Comparison of ENCODE assay signal across 8 cellular contexts in the genomic region with DNA sequence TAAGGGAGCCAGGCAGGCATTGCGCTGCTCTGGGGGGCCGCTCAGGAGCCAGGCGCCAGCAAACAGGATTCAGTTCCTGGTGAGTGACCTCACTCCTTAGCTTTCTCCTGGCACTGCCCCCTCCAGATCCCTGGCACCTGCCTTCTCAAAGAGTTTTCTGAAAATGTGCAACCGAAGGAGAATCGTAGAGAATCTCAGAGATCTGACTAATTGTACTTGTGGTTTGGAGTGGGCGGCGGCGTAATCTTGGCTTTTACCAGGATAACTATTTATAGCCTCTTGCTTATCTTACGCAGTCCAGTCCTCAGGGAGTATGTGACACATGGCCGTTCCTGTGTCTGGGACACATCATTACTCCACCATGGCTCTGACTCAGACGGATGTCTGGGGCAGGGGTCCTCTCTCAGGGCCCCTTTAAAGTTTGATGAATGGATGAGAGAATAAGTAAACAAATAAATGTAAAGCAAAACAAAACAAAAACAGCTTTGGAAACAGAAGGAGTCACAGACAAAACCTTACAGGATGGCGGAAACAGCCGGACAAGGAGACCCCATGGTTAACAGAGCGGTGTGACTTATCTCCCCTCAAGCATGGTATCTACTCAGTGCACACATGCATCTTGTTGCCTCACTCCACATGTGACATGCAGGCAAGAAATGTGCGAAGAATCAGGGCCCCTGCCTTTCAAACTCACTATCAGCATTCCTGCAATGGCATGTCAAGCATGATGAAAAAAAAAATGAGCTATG.
DNase-seq lines count a peak whose midpoint lies in the region; ATAC-seq and TF ChIP-seq lines count a peak whose summit lies in the region.

No MANE protein-coding gene starts in this region.

- DNase-seq in activated T-cell treated with anti-CD3 and anti-CD28 coated beads, Interleukin-2, amount 50 U/mL, for 4 hours, result no peak
- DNase-seq in activated T-cell treated with anti-CD3 and anti-CD28 coated beads, Interleukin-2, amount 50 U/mL, for 1 hour, result no peak
- DNase-seq in SJSA1 (ENCODE audit: low read depth in 1 of 2, low spot score in 2 of 2) (peak; percentile 92 to 94), foreskin keratinocyte (peak; percentile 37 to 65), smooth muscle cell (lab: John Stamatoyannopoulos, UW; ENCODE audit: unreplicated experiment) (no peak)
- DNase-seq in activated CD8-positive, alpha-beta memory T cell treated with anti-CD3 and anti-CD28 coated beads, Interleukin-2, amount 50 U/mL, for 4 hours, result no peak

- H3K27ac ChIP-seq in SJSA1 (peak overlapping the region; percentile 91), foreskin keratinocyte (no peak overlapping the region), smooth muscle cell (ENCODE audit: low read depth) (peak overlapping the region; percentile 99)

- peak overlapping the region; percentile 92 for H3K9ac ChIP-seq in smooth muscle cell (ENCODE audit: low read depth)

- peaks cover 63% of the 10 kb centered on the region for H3K4me1 ChIP-seq in SJSA1 (replicated peaks)
- no peaks in the 10 kb centered on the region for H3K4me1 ChIP-seq in foreskin keratinocyte
- peaks cover 30% of the 10 kb centered on the region for H3K4me1 ChIP-seq in smooth muscle cell (ENCODE audit: low read depth)

- H3K79me2 ChIP-seq in smooth muscle cell (ENCODE audit: low read depth), result peaks cover 66% of the 10 kb centered on the region

- peaks cover 10% of the 10 kb centered on the region for H3K4me1 Mint-ChIP-seq in activated T-cell treated with anti-CD3 and anti-CD28 coated beads, Interleukin-2, amount 50 U/mL, for 4 hours (ENCODE audit: low read depth)

- peaks cover 16% of the 10 kb centered on the region for H3F3A ChIP-seq in smooth muscle cell (ENCODE audit: low read depth)

- peak; percentile 44 to 69 for ATAC-seq in activated T-cell treated with anti-CD3 and anti-CD28 coated beads, Interleukin-2, amount 50 U/mL, for 4 hours
- peak; percentile 55 for ATAC-seq in foreskin keratinocyte
- ATAC-seq in GM21717 (IDR thresholded peaks at IDR 0.05; ENCODE audit: unreplicated experiment), result no peak
- no peak for ATAC-seq in GM18873 (IDR thresholded peaks at IDR 0.05; ENCODE audit: low FRiP score, unreplicated experiment)

- peak overlapping the region; percentile 74 for H3K4me2 ChIP-seq in smooth muscle cell

- no peaks in the 10 kb centered on the region for H3K36me3 Mint-ChIP-seq in activated T-cell treated with anti-CD3 and anti-CD28 coated beads, Interleukin-2, amount 50 U/mL, for 4 hours (ENCODE audit: insufficient read depth)

- WGBS in smooth muscle cell (ENCODE audit: low lambda C conversion rate), result 14% methylated on average over 15 of the region's 15 CpGs

- no peak overlapping the region for H2AFZ ChIP-seq in smooth muscle cell (ENCODE audit: low read depth)

- H4K20me1 ChIP-seq in smooth muscle cell (ENCODE audit: low read depth), result peaks cover 12% of the 10 kb centered on the region

- H3K9me3 ChIP-seq in SJSA1 (replicated peaks), result no peaks in the 10 kb centered on the region
- no peaks in the 10 kb centered on the region for H3K9me3 ChIP-seq in smooth muscle cell (replicated peaks; ENCODE audit: low read depth)

- H3K27me3 Mint-ChIP-seq in activated T-cell treated with anti-CD3 and anti-CD28 coated beads, Interleukin-2, amount 50 U/mL, for 4 hours (ENCODE audit: low read depth), result no peaks in the 10 kb centered on the region

- H3K9me3 Mint-ChIP-seq in activated T-cell treated with anti-CD3 and anti-CD28 coated beads, Interleukin-2, amount 50 U/mL, for 4 hours, result no peaks in the 10 kb centered on the region

- H3K27me3 ChIP-seq in SJSA1 (replicated peaks), result no peaks in the 10 kb centered on the region
- no peaks in the 10 kb centered on the region for H3K27me3 ChIP-seq in foreskin keratinocyte
- no peaks in the 10 kb centered on the region for H3K27me3 ChIP-seq in smooth muscle cell (ENCODE audit: low read depth)

- no peak overlapping the region for H3K4me3 Mint-ChIP-seq in activated T-cell treated with anti-CD3 and anti-CD28 coated beads, Interleukin-2, amount 50 U/mL, for 4 hours

- H3K36me3 ChIP-seq in SJSA1, result peaks cover 26% of the 10 kb centered on the region
- no peaks in the 10 kb centered on the region for H3K36me3 ChIP-seq in smooth muscle cell (ENCODE audit: low read depth)

- TF ChIP-seq CTCF in foreskin keratinocyte (conservative IDR thresholded peaks at IDR 0.05), result no peak
- TF ChIP-seq CTCF in smooth muscle cell (IDR thresholded peaks at IDR 0.05; ENCODE audit: borderline replicate concordance, insufficient read depth, poor library complexity, severe bottlenecking), result no peak

- H3K4me3 ChIP-seq in SJSA1 (no peak overlapping the region), smooth muscle cell (no peak overlapping the region)

Comparison
In these comparisons a context has a peak if more than half of its experiments do, and no peak if none do; other contexts are left out.
1. ATAC-seq: peak in activated T-cell treated with anti-CD3 and anti-CD28 coated beads, Interleukin-2, amount 50 U/mL, for 4 hours (2 of 2) and foreskin keratinocyte (single experiment); none in GM21717 (single experiment) and GM18873 (single experiment).
2. DNase-seq: peak in SJSA1 (2 of 2) and foreskin keratinocyte (2 of 2); none in activated T-cell treated with anti-CD3 and anti-CD28 coated beads, Interleukin-2, amount 50 U/mL, for 4 hours (single experiment), activated T-cell treated with anti-CD3 and anti-CD28 coated beads, Interleukin-2, amount 50 U/mL, for 1 hour (single experiment), smooth muscle cell (single experiment) and activated CD8-positive, alpha-beta memory T cell treated with anti-CD3 and anti-CD28 coated beads, Interleukin-2, amount 50 U/mL, for 4 hours (single experiment).